ENCODE assay signal across 8 cellular contexts in genomic region chr17:68290955-68291835, GRCh38.
DNase-seq lines count a peak whose midpoint lies in the region; ATAC-seq lines count a peak whose summit lies in the region.

ARSG (plus strand) TSS chr17:68291495; CDS start chr17:68307494, 15,999 bp downstream.
SLC16A6 (minus strand) TSS chr17:68291127; CDS start chr17:68278320, 12,807 bp downstream.

- peak; percentile 30 for ATAC-seq in GM18870 (IDR thresholded peaks at IDR 0.05; ENCODE audit: unreplicated experiment)
- peak; percentile 40 for ATAC-seq in HG03103 (IDR thresholded peaks at IDR 0.05; ENCODE audit: low read depth, unreplicated experiment)

- no peaks in the 10 kb centered on the region for H3K36me3 ChIP-seq in ACC112 (ENCODE audit: insufficient read depth, low read length)
- H3K36me3 ChIP-seq in duodenal mucosa (ENCODE audit: control insufficient read depth in 1 of 2, insufficient read depth in 2 of 2, low read length in 2 of 2): no peaks in the 10 kb centered on the region

- H3K4me1 ChIP-seq in ACC112 (ENCODE audit: control insufficient read depth, insufficient read depth, low read length, unreplicated experiment) (no peaks in the 10 kb centered on the region), duodenal mucosa (ENCODE audit: control insufficient read depth in 1 of 2, insufficient read depth in 2 of 2, low read length in 2 of 2) (peaks cover 2 to 8% of the 10 kb centered on the region in 2 donors)

- H3K9me3 ChIP-seq in duodenal mucosa (ENCODE audit: control insufficient read depth in 1 of 2, low read length in 2 of 2): no peaks in the 10 kb centered on the region

- DNase-seq in NCI-H446 (lab: John Stamatoyannopoulos, UW) (peak; percentile 41 to 80), medulla oblongata (ENCODE audit: extremely low spot score) (peak; percentile 43)
- DNase-seq in activated CD4-positive, alpha-beta T cell treated with anti-CD3 and anti-CD28 coated beads, Interleukin-2, amount 50 U/mL, for 48 hours: peak; percentile 80
- DNase-seq in stimulated activated CD8-positive, alpha-beta memory T cell treated with anti-CD3 and anti-CD28 coated beads, Interleukin-12 subunit alpha, Interleukin-12 subunit beta, amount 100 ng/mL, for 1 hour (ENCODE audit: low read depth): peak; percentile 63

- peak within 1 kb of the TSS; percentile 33 to 63 for H3K9ac ChIP-seq in duodenal mucosa (ENCODE audit: low read depth in 1 of 2, low read length in 2 of 2)

- no peaks in the 10 kb centered on the region for H3K79me2 ChIP-seq in ACC112 (ENCODE audit: control insufficient read depth, insufficient read depth, low read length, unreplicated experiment)

- H2AFZ ChIP-seq in ACC112 (ENCODE audit: low read length, unreplicated experiment): peak within 1 kb of the TSS; percentile 77

- H3K27me3 ChIP-seq in ACC112 (ENCODE audit: insufficient read depth, low read length): no peaks in the 10 kb centered on the region; the same call in 1 of the 2 replicates
- H3K27me3 ChIP-seq in duodenal mucosa (ENCODE audit: control insufficient read depth in 1 of 2, insufficient read depth in 2 of 2, low read length in 2 of 2): peaks cover 8 to 31% of the 10 kb centered on the region in 2 donors

- H3K27ac ChIP-seq in ACC112 (ENCODE audit: low read depth, low read length) (peak within 1 kb of the TSS; percentile 40; the same call in 1 of the 2 replicates), duodenal mucosa (ENCODE audit: low read depth, low read length) (peak within 1 kb of the TSS; percentile 87)

- H3K4me3 ChIP-seq in ACC112 (ENCODE audit: low read depth, low read length) (peak within 1 kb of the TSS; percentile 86), duodenal mucosa (ENCODE audit: low read depth in 1 of 2, low read length in 2 of 2) (peak within 1 kb of the TSS; percentile 56 to 63)

Comparison
In these comparisons a context has a peak if more than half of its experiments do, and no peak if none do; other contexts are left out.
1. Peak in every context shown above with its lines: DNase-seq, ATAC-seq, H3K4me3 ChIP-seq and H3K27ac ChIP-seq.